In genomic region chr13:27631156-27631555, GRCh38 we compare ENCODE assay signal across 20 cellular contexts. TPM values are rescaled to one million over a fixed set of nuclear protein-coding genes. Genes with fewer than 3 reads are reported as not detected.
A peak's percentile ranks its signal among the peaks of the same experiment; 100 is the strongest.
DNase-seq lines count a peak whose midpoint lies in the region; ATAC-seq and TF ChIP-seq lines count a peak whose summit lies in the region.
"Had no signal": no experiment of that assay in that cellular context is flagged by ENCODE, and none has a peak within 500 bp of the region (broad histone marks: within the 10 kb centered on the region; RNA-seq: fewer than 3 reads in every experiment).

No MANE protein-coding gene starts in this region.

- H3K9me3 ChIP-seq in testis = no peaks in the 10 kb centered on the region
- H3K9me3 ChIP-seq: BLaER1 treated with 17β-estradiol and CSF1 and Interleukin-3, amounts not matched to agents 10 nM and 100 nM; MG63; SJCRH30 had no signal

- no peak for TF ChIP-seq CTCF in activated CD8-positive, alpha-beta T cell treated with anti-CD3 and anti-CD28 coated beads for 36 hours (IDR thresholded peaks at IDR 0.05)
- TF ChIP-seq CTCF in RWPE1 (conservative IDR thresholded peaks at IDR 0.05; ENCODE audit: low read depth) = no peak
- TF ChIP-seq CTCF in testis (IDR thresholded peaks at IDR 0.05) = no peak

- CTCF ChIA-PET in activated CD8-positive, alpha-beta T cell treated with anti-CD3 and anti-CD28 coated beads for 36 hours (lab: Charles Lee) = interaction anchor here (1.9 kb wide), 1 partner anchor 257 kb away, joined by 4 read pairs; no protein-coding TSS in a partner anchor
- CTCF ChIA-PET in activated CD8-positive, alpha-beta T cell treated with anti-CD3 and anti-CD28 coated beads, Interleukin-2, amount 10 ng/mL, durations not matched to agents 7 days and 5 days (lab: Charles Lee) = no interaction called here
- CTCF ChIA-PET in RWPE1 (lab: Yijun Ruan, JAX) = interaction anchor here (0.5 kb wide), 1 partner anchor 83 kb away, joined by 4 read pairs; no protein-coding TSS in a partner anchor

- no peak overlapping the region for H3K4me3 Mint-ChIP-seq in activated CD8-positive, alpha-beta T cell treated with anti-CD3 and anti-CD28 coated beads for 36 hours
- H3K4me3 Mint-ChIP-seq in activated CD8-positive, alpha-beta T cell treated with anti-CD3 and anti-CD28 coated beads, Interleukin-2, amount 10 ng/mL, durations not matched to agents 7 days and 5 days = no peak overlapping the region
- no peak overlapping the region for H3K4me3 Mint-ChIP-seq in activated T-helper 2 cell treated with anti-CD3 and anti-CD28 coated beads, Interferon-gamma antibody, Interleukin-2, Interleukin-4, amounts not matched to agents 10 μg/mL and 5 μg/mL and 100 μg/mL, durations not matched to agents 14 hours and 24 hours and 36 hours (ENCODE audit: low read depth)

- no peak overlapping the region for H3K27ac ChIP-seq in RWPE1
- H3K27ac ChIP-seq in testis = no peak overlapping the region
- H3K27ac ChIP-seq: BLaER1 treated with 17β-estradiol and CSF1 and Interleukin-3, amounts not matched to agents 10 nM and 100 nM; GM23248; SJCRH30 had no signal

- intact Hi-C loops in activated CD8-positive, alpha-beta T cell treated with anti-CD3 and anti-CD28 coated beads for 36 hours (cut with micrococcal nuclease) = no loop called here
- intact Hi-C loops in activated T-helper 2 cell treated with anti-CD3 and anti-CD28 coated beads, Interferon-gamma antibody, Interleukin-2, Interleukin-4, amounts not matched to agents 10 μg/mL and 5 μg/mL and 100 μg/mL, durations not matched to agents 14 hours and 24 hours and 36 hours (cut with micrococcal nuclease) = no loop called here
- intact Hi-C loops in testis (cut with DNase I; ENCODE audit: low total_unique reads) = no loop called here

- POLR2A ChIA-PET in activated CD8-positive, alpha-beta T cell treated with anti-CD3 and anti-CD28 coated beads for 36 hours (lab: Charles Lee) = interaction anchor here (1.5 to 2.5 kb wide), 2 partner anchors 9 to 11 kb away, joined by 4 to 12 read pairs; partner anchors contain the start of genes LNX2 and POLR1D
- POLR2A ChIA-PET in activated CD8-positive, alpha-beta T cell treated with anti-CD3 and anti-CD28 coated beads, Interleukin-2, amount 10 ng/mL, durations not matched to agents 7 days and 5 days (lab: Charles Lee) = no interaction called here
- POLR2A ChIA-PET in RWPE1 (lab: Yijun Ruan, JAX; ENCODE audit: low non-redundant PET) = no interaction called here

- H3K36me3 ChIP-seq in testis (ENCODE audit: low read depth, missing control alignments) = no peaks in the 10 kb centered on the region

- DNase-seq in activated CD8-positive, alpha-beta T cell treated with anti-CD3 and anti-CD28 coated beads for 36 hours = no peak
- DNase-seq in activated CD8-positive, alpha-beta T cell treated with anti-CD3 and anti-CD28 coated beads, Interleukin-2, amount 10 ng/mL, durations not matched to agents 7 days and 5 days = no peak
- peak; percentile 3 for DNase-seq in RPMI7951 (ENCODE audit: low read depth)
- DNase-seq in cerebellar cortex (ENCODE audit: low spot score) = peak; percentile 40
- peak; percentile 11 for DNase-seq in renal cortical epithelial cell (ENCODE audit: low read depth)
- DNase-seq in RWPE1 (ENCODE audit: low spot score) = no peak
- DNase-seq in activated T-helper 2 cell treated with anti-CD3 and anti-CD28 coated beads, Interferon-gamma antibody, Interleukin-2, Interleukin-4, amounts not matched to agents 10 μg/mL and 5 μg/mL and 100 μg/mL, durations not matched to agents 14 hours and 24 hours and 36 hours (ENCODE audit: low spot score) = no peak
- DNase-seq in testis = no peak
- DNase-seq: GF-D8; GM23248; KBM-7; MG63; NCI-H1092; NCI-H146; NCI-H345; NCI-H526; NK-92 treated with Interleukin-12 subunit alpha and Interleukin-12 subunit beta, amount 100 ng/mL, for 24 hours; SJCRH30 had no signal

- H3K4me1 ChIP-seq in testis = no peaks in the 10 kb centered on the region

- ATAC-seq in activated CD8-positive, alpha-beta T cell treated with anti-CD3 and anti-CD28 coated beads for 36 hours = no peak
- ATAC-seq in activated CD8-positive, alpha-beta T cell treated with anti-CD3 and anti-CD28 coated beads, Interleukin-2, amount 10 ng/mL, durations not matched to agents 7 days and 5 days = no peak
- ATAC-seq: HCT116 had no signal

- H3K4me1 Mint-ChIP-seq in activated CD8-positive, alpha-beta T cell treated with anti-CD3 and anti-CD28 coated beads for 36 hours (ENCODE audit: low read depth) = peaks cover 56% of the 10 kb centered on the region
- H3K4me1 Mint-ChIP-seq in activated CD8-positive, alpha-beta T cell treated with anti-CD3 and anti-CD28 coated beads, Interleukin-2, amount 10 ng/mL, durations not matched to agents 7 days and 5 days (ENCODE audit: low read depth) = peaks cover 30% of the 10 kb centered on the region
- H3K4me1 Mint-ChIP-seq in activated T-helper 2 cell treated with anti-CD3 and anti-CD28 coated beads, Interferon-gamma antibody, Interleukin-2, Interleukin-4, amounts not matched to agents 10 μg/mL and 5 μg/mL and 100 μg/mL, durations not matched to agents 14 hours and 24 hours and 36 hours (ENCODE audit: low read depth) = peaks cover 43% of the 10 kb centered on the region

- H3K36me3 Mint-ChIP-seq in activated CD8-positive, alpha-beta T cell treated with anti-CD3 and anti-CD28 coated beads for 36 hours (ENCODE audit: low read depth) = peaks cover 55% of the 10 kb centered on the region
- H3K36me3 Mint-ChIP-seq in activated CD8-positive, alpha-beta T cell treated with anti-CD3 and anti-CD28 coated beads, Interleukin-2, amount 10 ng/mL, durations not matched to agents 7 days and 5 days (ENCODE audit: low read depth) = peaks cover 50% of the 10 kb centered on the region
- H3K36me3 Mint-ChIP-seq in activated T-helper 2 cell treated with anti-CD3 and anti-CD28 coated beads, Interferon-gamma antibody, Interleukin-2, Interleukin-4, amounts not matched to agents 10 μg/mL and 5 μg/mL and 100 μg/mL, durations not matched to agents 14 hours and 24 hours and 36 hours (ENCODE audit: low read depth) = peaks cover 56% of the 10 kb centered on the region

- no peaks in the 10 kb centered on the region for H3K27me3 Mint-ChIP-seq in activated CD8-positive, alpha-beta T cell treated with anti-CD3 and anti-CD28 coated beads for 36 hours
- no peaks in the 10 kb centered on the region for H3K27me3 Mint-ChIP-seq in activated CD8-positive, alpha-beta T cell treated with anti-CD3 and anti-CD28 coated beads, Interleukin-2, amount 10 ng/mL, durations not matched to agents 7 days and 5 days (ENCODE audit: low read depth)
- H3K27me3 Mint-ChIP-seq in activated T-helper 2 cell treated with anti-CD3 and anti-CD28 coated beads, Interferon-gamma antibody, Interleukin-2, Interleukin-4, amounts not matched to agents 10 μg/mL and 5 μg/mL and 100 μg/mL, durations not matched to agents 14 hours and 24 hours and 36 hours (ENCODE audit: low read depth) = no peaks in the 10 kb centered on the region

- no peak for TF ChIP-seq POLR2A in testis (IDR thresholded peaks at IDR 0.05)

- 86 to 96% methylated on average over 3 to 4 of the region's 4 CpGs for WGBS in testis, 2 donors

- H3K9me3 Mint-ChIP-seq in activated CD8-positive, alpha-beta T cell treated with anti-CD3 and anti-CD28 coated beads for 36 hours = no peaks in the 10 kb centered on the region
- no peaks in the 10 kb centered on the region for H3K9me3 Mint-ChIP-seq in activated CD8-positive, alpha-beta T cell treated with anti-CD3 and anti-CD28 coated beads, Interleukin-2, amount 10 ng/mL, durations not matched to agents 7 days and 5 days (ENCODE audit: insufficient read depth)
- H3K9me3 Mint-ChIP-seq in activated T-helper 2 cell treated with anti-CD3 and anti-CD28 coated beads, Interferon-gamma antibody, Interleukin-2, Interleukin-4, amounts not matched to agents 10 μg/mL and 5 μg/mL and 100 μg/mL, durations not matched to agents 14 hours and 24 hours and 36 hours = no peaks in the 10 kb centered on the region

- no peaks in the 10 kb centered on the region for H3K27me3 ChIP-seq in testis
- H3K27me3 ChIP-seq: BLaER1 treated with 17β-estradiol and CSF1 and Interleukin-3, amounts not matched to agents 10 nM and 100 nM; MG63; SJCRH30 had no signal

- peak overlapping the region; percentile 8 for H3K27ac Mint-ChIP-seq in activated CD8-positive, alpha-beta T cell treated with anti-CD3 and anti-CD28 coated beads for 36 hours
- no peak overlapping the region for H3K27ac Mint-ChIP-seq in activated CD8-positive, alpha-beta T cell treated with anti-CD3 and anti-CD28 coated beads, Interleukin-2, amount 10 ng/mL, durations not matched to agents 7 days and 5 days
- no peak overlapping the region for H3K27ac Mint-ChIP-seq in activated T-helper 2 cell treated with anti-CD3 and anti-CD28 coated beads, Interferon-gamma antibody, Interleukin-2, Interleukin-4, amounts not matched to agents 10 μg/mL and 5 μg/mL and 100 μg/mL, durations not matched to agents 14 hours and 24 hours and 36 hours

- no peak overlapping the region for H3K4me3 ChIP-seq in testis
- H3K4me3 ChIP-seq: BLaER1 treated with 17β-estradiol and CSF1 and Interleukin-3, amounts not matched to agents 10 nM and 100 nM; GM23248; MG63; SJCRH30 had no signal

RNA-seq across cellular contexts. Expression of gene POLR1D, which starts 9.5 kb away (rescaled TPM):
- total RNA-seq in activated CD8-positive, alpha-beta T cell treated with anti-CD3 and anti-CD28 coated beads for 36 hours = 100 to 1,000 TPM; 191 to 198 TPM
- 100 to 1,000 TPM; 140 to 142 TPM for total RNA-seq in activated CD8-positive, alpha-beta T cell treated with anti-CD3 and anti-CD28 coated beads, Interleukin-2, amount 10 ng/mL, durations not matched to agents 7 days and 5 days
- 82.1 and 85.1 TPM in 2 replicates for total RNA-seq in RPMI7951 (2014; rRNA removed; shearing (Covaris generic))
- total RNA-seq in renal cortical epithelial cell (69.9 and 88.4 TPM in 2 replicates), testis (100 to 1,000 TPM; 126 to 136 TPM)
- total RNA-seq in activated T-helper 2 cell treated with anti-CD3 and anti-CD28 coated beads, Interferon-gamma antibody, Interleukin-2, Interleukin-4, amounts not matched to agents 10 μg/mL and 5 μg/mL and 100 μg/mL, durations not matched to agents 14 hours and 24 hours and 36 hours = 124 and 127 TPM in 2 replicates
- polyA plus RNA-seq in testis (ENCODE audit: insufficient read depth, low read depth, low replicate concordance) = 180 TPM

RNA-seq across cellular contexts. Expression of gene LNX2, which starts 10.8 kb away (rescaled TPM):
- total RNA-seq in activated CD8-positive, alpha-beta T cell treated with anti-CD3 and anti-CD28 coated beads for 36 hours = 1 to 10 TPM; 4.5 to 4.6 TPM
- 1 to 10 TPM; 7.1 to 7.6 TPM for total RNA-seq in activated CD8-positive, alpha-beta T cell treated with anti-CD3 and anti-CD28 coated beads, Interleukin-2, amount 10 ng/mL, durations not matched to agents 7 days and 5 days
- 5.3 and 6.3 TPM in 2 replicates for total RNA-seq in RPMI7951 (2014; rRNA removed; shearing (Covaris generic))
- total RNA-seq in renal cortical epithelial cell = 9.0 and 16.5 TPM in 2 replicates
- 5.2 and 5.4 TPM in 2 replicates for total RNA-seq in activated T-helper 2 cell treated with anti-CD3 and anti-CD28 coated beads, Interferon-gamma antibody, Interleukin-2, Interleukin-4, amounts not matched to agents 10 μg/mL and 5 μg/mL and 100 μg/mL, durations not matched to agents 14 hours and 24 hours and 36 hours
- 10 to 100 TPM; 34.6 to 39.6 TPM for total RNA-seq in testis
- polyA plus RNA-seq in testis (ENCODE audit: insufficient read depth, low read depth, low replicate concordance) = 22.5 TPM

Comparison
In these comparisons a context has a peak if more than half of its experiments do, and no peak if none do; other contexts are left out.
1. DNase-seq: peak in RPMI7951 (single experiment), cerebellar cortex (single experiment) and renal cortical epithelial cell (single experiment); none in activated CD8-positive, alpha-beta T cell treated with anti-CD3 and anti-CD28 coated beads for 36 hours (single experiment), activated CD8-positive, alpha-beta T cell treated with anti-CD3 and anti-CD28 coated beads, Interleukin-2, amount 10 ng/mL, durations not matched to agents 7 days and 5 days (single experiment), RWPE1 (single experiment), activated T-helper 2 cell treated with anti-CD3 and anti-CD28 coated beads, Interferon-gamma antibody, Interleukin-2, Interleukin-4, amounts not matched to agents 10 μg/mL and 5 μg/mL and 100 μg/mL, durations not matched to agents 14 hours and 24 hours and 36 hours (single experiment) and testis (single experiment).